Comparison of ENCODE assay signal across 8 cellular contexts in the genomic region with DNA sequence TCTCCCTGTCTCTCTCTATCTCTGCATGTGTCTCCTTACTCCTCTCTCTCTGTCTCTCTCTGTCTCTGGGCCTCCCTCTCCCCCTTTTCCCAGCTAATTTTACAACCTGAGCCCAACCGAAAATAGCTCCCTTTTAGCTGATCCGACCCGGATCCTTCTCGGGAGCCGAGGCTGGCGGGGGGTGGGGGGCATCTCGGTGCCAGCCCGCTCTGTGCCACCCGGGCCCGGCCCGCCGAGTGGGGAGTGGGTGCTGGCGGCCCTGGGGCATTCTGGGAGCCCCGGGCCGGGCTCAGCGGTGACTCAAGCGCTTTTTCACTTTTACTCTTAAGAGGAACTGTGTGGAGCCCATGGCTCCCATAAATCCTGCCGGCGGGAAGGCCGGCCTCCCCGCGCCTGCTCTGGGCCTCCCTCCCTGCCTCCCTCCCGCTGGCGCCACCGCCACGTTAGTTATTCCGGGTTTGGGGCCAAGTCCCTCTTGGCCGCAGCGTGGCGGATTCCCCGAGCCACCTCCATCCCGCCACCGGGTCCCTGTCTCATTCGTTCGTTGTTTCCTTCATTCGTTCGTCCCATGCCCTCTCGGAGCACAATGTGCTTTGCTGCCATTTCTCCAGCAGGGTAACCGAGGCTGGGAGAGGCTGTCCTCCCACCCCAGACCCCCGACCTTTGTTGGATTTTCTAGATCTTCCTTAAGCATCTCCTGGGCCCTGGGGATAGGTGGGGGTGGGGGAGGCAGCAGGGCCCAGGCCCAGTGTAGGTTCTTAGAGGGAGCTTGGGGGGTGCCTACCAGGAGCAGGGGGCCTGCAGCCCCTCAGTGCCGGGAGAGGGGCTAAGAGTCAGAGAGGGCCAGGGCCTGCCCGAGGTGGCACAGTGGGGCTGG. TPM values are rescaled to one million over a fixed set of nuclear protein-coding genes. Genes with fewer than 3 reads are reported as not detected.
A peak's percentile ranks its signal among the peaks of the same experiment; 100 is the strongest.
DNase-seq lines count a peak whose midpoint lies in the region; ATAC-seq lines count a peak whose summit lies in the region.

No MANE protein-coding gene starts in this region.

- DNase-seq in stimulated activated CD4-positive, alpha-beta T cell treated with anti-CD3 and anti-CD28 coated beads, Interleukin-15, amount 100 ng/mL, for 24 hours = peak; percentile 19
- no peak for DNase-seq in stimulated activated CD4-positive, alpha-beta T cell treated with anti-CD3 and anti-CD28 coated beads, Interleukin-1b, Interleukin-23, amount 100 ng/mL, for 48 hours
- DNase-seq in amniotic epithelial cell (ENCODE audit: low read depth) (peak; percentile 67), hypothalamus (lab: John Stamatoyannopoulos, UW) (peak in 39 of 51 donors; percentile 15 to 77 (median 55)), germinal center (ENCODE audit: low spot score) (no peak), NCI-H146 (lab: John Stamatoyannopoulos, UW) (no peak)

- H3K4me1 ChIP-seq in skeletal muscle tissue (ENCODE audit: control insufficient read depth in 3 of 3, insufficient read depth in 3 of 3, low read length in 3 of 3) = peaks cover 49 to 75% (median 62%) of the 10 kb centered on the region in 3 donors

- no peak for ATAC-seq in HG03097 (IDR thresholded peaks at IDR 0.05; ENCODE audit: low FRiP score, unreplicated experiment)

- H3K27me3 ChIP-seq in skeletal muscle tissue (ENCODE audit: control insufficient read depth in 3 of 3, insufficient read depth in 3 of 3, low read length in 3 of 3) = no peaks in the 10 kb centered on the region

- peaks cover 0 to 3% (median 0%) of the 10 kb centered on the region in 3 donors for H3K36me3 ChIP-seq in skeletal muscle tissue (ENCODE audit: control insufficient read depth in 3 of 3, insufficient read depth in 3 of 3, low read length in 3 of 3)

- peak overlapping the region; percentile 99 for H3K27ac ChIP-seq in skeletal muscle tissue (ENCODE audit: low read depth, low read length)

- H3K4me3 ChIP-seq in skeletal muscle tissue (ENCODE audit: low read length in 3 of 3) = peak overlapping the region; percentile 67 to 83 (median 71)

- H3K9ac ChIP-seq in skeletal muscle tissue (ENCODE audit: low read depth in 1 of 3, low read length in 3 of 3) = peak overlapping the region; percentile 87 to 93 (median 89)

- H3K9me3 ChIP-seq in skeletal muscle tissue (ENCODE audit: control insufficient read depth in 3 of 3, low read length in 3 of 3) = no peaks in the 10 kb centered on the region

RNA-seq across cellular contexts. Expression of a gene that starts 3.2 kb away (rescaled TPM):
- 8.4 TPM for total RNA-seq in skeletal muscle tissue

Comparison
In these comparisons a context has a peak if more than half of its experiments do, and no peak if none do; other contexts are left out.
1. DNase-seq: peak in stimulated activated CD4-positive, alpha-beta T cell treated with anti-CD3 and anti-CD28 coated beads, Interleukin-15, amount 100 ng/mL, for 24 hours (single experiment), amniotic epithelial cell (single experiment) and hypothalamus (39 of 51); none in stimulated activated CD4-positive, alpha-beta T cell treated with anti-CD3 and anti-CD28 coated beads, Interleukin-1b, Interleukin-23, amount 100 ng/mL, for 48 hours (single experiment), germinal center (single experiment) and NCI-H146 (single experiment).